In genomic region chrX:133923113-133923512, GRCh38 we compare ENCODE assay signal across 9 cellular contexts.
DNase-seq lines count a peak whose midpoint lies in the region; ATAC-seq, FAIRE-seq and TF ChIP-seq lines count a peak whose summit lies in the region.
"Had no signal": no experiment of that assay in that cellular context is flagged by ENCODE, and none has a peak within 500 bp of the region (broad histone marks: within the 10 kb centered on the region; RNA-seq: fewer than 3 reads in every experiment).

No MANE protein-coding gene starts in this region.

- WGBS in GM12878 (ENCODE audit: insufficient coverage, insufficient replicate concordance, low lambda C conversion rate, missing lambda C conversion rate) = 46% methylated on average over 5 of the region's 5 CpGs

- CTCF ChIA-PET in GM12878 (lab: Yijun Ruan, JAX) = interaction anchor here (0.6 to 5.5 kb wide), 5 partner anchors 9 to 130 kb away, joined by 3 to 77 read pairs (median 6); no protein-coding TSS in a partner anchor
- CTCF ChIA-PET in Caco-2 (lab: Charles Lee) = no interaction called here

- intact Hi-C loops in GM12878 (cut with micrococcal nuclease; ENCODE audit: unreplicated experiment) = no loop called here
- intact Hi-C loops in Caco-2 (cut with micrococcal nuclease; ENCODE audit: unreplicated experiment) = loop anchor here (2.0 kb wide), 1 partner anchor 84 kb away; no protein-coding TSS in a partner anchor

- H3K36me3 ChIP-seq in GM12878 (ENCODE audit: control insufficient read depth in 2 of 2, insufficient read depth in 2 of 2, low read length in 1 of 2) = no peaks in the 10 kb centered on the region
- no peaks in the 10 kb centered on the region for H3K36me3 ChIP-seq in Caco-2 (ENCODE audit: control insufficient read depth, insufficient read depth, low read length)

- BruUV-seq in GM12878 (replicated peaks; lab: Mats Ljungman, UMichigan) (no TSS peak), Caco-2 (replicated peaks; lab: Mats Ljungman, UMichigan) (no TSS peak)

- TF ChIP-seq EP300 in GM12878 (IDR thresholded peaks at IDR 0.05; ENCODE audit: borderline replicate concordance in 1 of 2, control insufficient read depth in 1 of 2, low read depth in 2 of 2, low read length in 2 of 2) = no peak

- H3K4me1 ChIP-seq in GM12878 (ENCODE audit: control insufficient read depth, insufficient read depth, low read length) (no peaks in the 10 kb centered on the region), Caco-2 (0 out of 2 replicates have a peak, but pooled peaks cover 4% of the 10 kb centered on the region)

- H3K4me3 ChIP-seq in GM12878 (no peak overlapping the region), Caco-2 (ENCODE audit: low read depth, low read length) (no peak overlapping the region)

- H2AFZ ChIP-seq in GM12878 (ENCODE audit: control insufficient read depth, low read depth, low read length) = peak overlapping the region; percentile 68

- H3K27me3 ChIP-seq in GM12878 (replicated peaks in 1 of 2; ENCODE audit: control insufficient read depth in 2 of 2, insufficient read depth in 2 of 2, low read length in 1 of 2) (no peaks in the 10 kb centered on the region), Caco-2 (replicated peaks; ENCODE audit: control insufficient read depth, insufficient read depth, low read length) (no peaks in the 10 kb centered on the region)

- peaks cover 15% of the 10 kb centered on the region for H3K4me1 Mint-ChIP-seq in activated naive CD4-positive, alpha-beta T cell treated with anti-CD3 and anti-CD28 coated beads, Interleukin-2, amount 50 U/mL, for 24 hours
- peaks cover 10% of the 10 kb centered on the region for H3K4me1 Mint-ChIP-seq in stimulated activated naive CD8-positive, alpha-beta T cell treated with anti-CD3 and anti-CD28 coated beads, Interleukin-15, amount 100 ng/mL, for 72 hours
- peaks cover 6% of the 10 kb centered on the region for H3K4me1 Mint-ChIP-seq in Caco-2 (ENCODE audit: low read depth, unreplicated experiment)

- no peaks in the 10 kb centered on the region for H3K27me3 Mint-ChIP-seq in activated naive CD4-positive, alpha-beta T cell treated with anti-CD3 and anti-CD28 coated beads, Interleukin-2, amount 50 U/mL, for 24 hours
- no peaks in the 10 kb centered on the region for H3K27me3 Mint-ChIP-seq in stimulated activated naive CD8-positive, alpha-beta T cell treated with anti-CD3 and anti-CD28 coated beads, Interleukin-15, amount 100 ng/mL, for 72 hours
- no peaks in the 10 kb centered on the region for H3K27me3 Mint-ChIP-seq in Caco-2 (ENCODE audit: insufficient read depth, unreplicated experiment)

- H3K79me2 ChIP-seq in GM12878 (ENCODE audit: control insufficient read depth, insufficient read depth, low read length) = no peaks in the 10 kb centered on the region

- ATAC-seq in HG03432 (IDR thresholded peaks at IDR 0.05; ENCODE audit: unreplicated experiment) (peak; percentile 73), GM12878 (peak; percentile 47; the same call in 1 of the 3 replicates), HG03045 (IDR thresholded peaks at IDR 0.05; ENCODE audit: unreplicated experiment) (no peak)
- peak; percentile 77 for ATAC-seq in stimulated activated naive CD8-positive, alpha-beta T cell treated with anti-CD3 and anti-CD28 coated beads, Interleukin-15, amount 100 ng/mL, for 72 hours

- H3K9me3 Mint-ChIP-seq in activated naive CD4-positive, alpha-beta T cell treated with anti-CD3 and anti-CD28 coated beads, Interleukin-2, amount 50 U/mL, for 24 hours = no peaks in the 10 kb centered on the region
- H3K9me3 Mint-ChIP-seq in stimulated activated naive CD8-positive, alpha-beta T cell treated with anti-CD3 and anti-CD28 coated beads, Interleukin-15, amount 100 ng/mL, for 72 hours = no peaks in the 10 kb centered on the region
- no peaks in the 10 kb centered on the region for H3K9me3 Mint-ChIP-seq in Caco-2 (ENCODE audit: unreplicated experiment)
- H3K9me3 Mint-ChIP-seq: neural crest cell had no signal

- no peaks in the 10 kb centered on the region for H4K20me1 ChIP-seq in GM12878 (ENCODE audit: control insufficient read depth, insufficient read depth)

- no peaks in the 10 kb centered on the region; the same call in 2 of the 3 replicates for H3K9me3 ChIP-seq in GM12878 (replicated peaks; ENCODE audit: control insufficient read depth, insufficient read depth, low read length)
- no peaks in the 10 kb centered on the region for H3K9me3 ChIP-seq in Caco-2

- H3K4me2 ChIP-seq in GM12878 (ENCODE audit: control insufficient read depth, insufficient read depth) = peak overlapping the region; percentile 38

- no peak for TF ChIP-seq CTCF in GM12878 (IDR thresholded peaks at IDR 0.05 in 2 of 3, conservative IDR thresholded peaks at IDR 0.05 in 1 of 3; ENCODE audit: control insufficient read depth in 2 of 3, extremely low read depth in 1 of 3, insufficient read depth in 1 of 3, low read depth in 3 of 3, low read length in 3 of 3)
- no peak for TF ChIP-seq CTCF in Caco-2 (IDR thresholded peaks at IDR 0.05; ENCODE audit: insufficient read depth in 1 of 2, low read depth in 1 of 2, low read length in 1 of 2, severe bottlenecking in 1 of 2, unreplicated experiment in 1 of 2)

- TF ChIP-seq POLR2A in GM12878 (IDR thresholded peaks at IDR 0.05; ENCODE audit: low read depth, low read length) = no peak

- in situ Hi-C loops in GM12878 (cut with MboI) = no loop called here

- POLR2A ChIA-PET in GM12878 (lab: Charles Lee) (no interaction called here), Caco-2 (lab: Charles Lee) (no interaction called here)

- RAD21 ChIA-PET in GM12878 (lab: Charles Lee; ENCODE audit: unreplicated experiment) = interaction anchor here (4.4 kb wide), 1 partner anchor 130 kb away, joined by 29 read pairs; no protein-coding TSS in a partner anchor

- no peak overlapping the region for H3K9ac ChIP-seq in GM12878 (ENCODE audit: control insufficient read depth, insufficient read depth, low read length)

- no peak overlapping the region for H3K27ac ChIP-seq in GM12878 (ENCODE audit: control insufficient read depth, insufficient read depth)

- SMC1A ChIA-PET in GM12878 (lab: Charles Lee; ENCODE audit: uncharacterized antibody, unreplicated experiment) = interaction anchor here (1.1 to 4.2 kb wide), 4 partner anchors 11 to 473 kb away, joined by 3 to 34 read pairs (median 5); no protein-coding TSS in a partner anchor

- peak overlapping the region; percentile 71 for H3K4me3 Mint-ChIP-seq in activated naive CD4-positive, alpha-beta T cell treated with anti-CD3 and anti-CD28 coated beads, Interleukin-2, amount 50 U/mL, for 24 hours
- H3K4me3 Mint-ChIP-seq in stimulated activated naive CD8-positive, alpha-beta T cell treated with anti-CD3 and anti-CD28 coated beads, Interleukin-15, amount 100 ng/mL, for 72 hours = peak overlapping the region; percentile 57 to 69
- no peak overlapping the region for H3K4me3 Mint-ChIP-seq in Caco-2 (ENCODE audit: unreplicated experiment)
- H3K4me3 Mint-ChIP-seq: neural crest cell had no signal

- TF ChIP-seq RAD21 in GM12878 (IDR thresholded peaks at IDR 0.05; ENCODE audit: insufficient read depth, low read depth, low read length) = no peak

- DNase-seq in activated naive CD4-positive, alpha-beta T cell treated with Interleukin-2 at 50 U/mL for 16 hours = no peak
- DNase-seq in GM12878 (ENCODE audit: low read depth, low spot score) = no peak
- no peak for DNase-seq in stimulated activated naive CD8-positive, alpha-beta T cell treated with anti-CD3 and anti-CD28 coated beads, Interleukin-15, amount 100 ng/mL, for 72 hours
- DNase-seq in OCI-M2 (lab: John Stamatoyannopoulos, UW; ENCODE audit: unreplicated experiment) = no peak
- no peak for DNase-seq in Caco-2

- H3K36me3 Mint-ChIP-seq in activated naive CD4-positive, alpha-beta T cell treated with anti-CD3 and anti-CD28 coated beads, Interleukin-2, amount 50 U/mL, for 24 hours = no peaks in the 10 kb centered on the region
- H3K36me3 Mint-ChIP-seq in Caco-2 (ENCODE audit: insufficient read depth, unreplicated experiment) = no peaks in the 10 kb centered on the region

- FAIRE-seq in GM12878 (lab: Jason Lieb, UNC) = no peak

- peak overlapping the region; percentile 87 for H3K27ac Mint-ChIP-seq in activated naive CD4-positive, alpha-beta T cell treated with anti-CD3 and anti-CD28 coated beads, Interleukin-2, amount 50 U/mL, for 24 hours
- peak overlapping the region; percentile 95 for H3K27ac Mint-ChIP-seq in stimulated activated naive CD8-positive, alpha-beta T cell treated with anti-CD3 and anti-CD28 coated beads, Interleukin-15, amount 100 ng/mL, for 72 hours
- H3K27ac Mint-ChIP-seq in Caco-2 (ENCODE audit: unreplicated experiment) = no peak overlapping the region

TF ChIP-seq in GM12878, 131 proteins besides CTCF, POLR2A, EP300 and RAD21:
- TF ChIP-seq DPF2 (IDR thresholded peaks at IDR 0.05) (no peak), LARP7 (IDR thresholded peaks at IDR 0.05) (no peak), GABPA (IDR thresholded peaks at IDR 0.05; ENCODE audit: low read depth) (0 out of 2 replicates have a peak, but pooled peaks have one; percentile 10)
